In genomic region chr14:101826359-101826758, GRCh38 we compare ENCODE assay signal across 13 cellular contexts.
DNase-seq lines count a peak whose midpoint lies in the region; ATAC-seq and TF ChIP-seq lines count a peak whose summit lies in the region.
"Had no signal": no experiment of that assay in that cellular context is flagged by ENCODE, and none has a peak within 500 bp of the region (broad histone marks: within the 10 kb centered on the region; RNA-seq: fewer than 3 reads in every experiment).

No MANE protein-coding gene starts in this region.

- H3K4me1 ChIP-seq in tibial nerve, result peaks cover 0 to 84% (median 25%) of the 10 kb centered on the region in 4 donors

- POLR2A ChIA-PET in T-cell (lab: Charles Lee), result interaction anchor here (0.6 to 6.0 kb wide), 15 partner anchors 9 to 1761 kb away, joined by 3 to 277 read pairs (median 5); partner anchors contain the start of gene EVL (in 1 of the 2)

- peaks cover 0 to 9% (median 0%) of the 10 kb centered on the region in 3 donors for H3K36me3 ChIP-seq in tibial nerve

- no peaks in the 10 kb centered on the region for H3K9me3 Mint-ChIP-seq in activated T-cell treated with anti-CD3 and anti-CD28 coated beads, Interleukin-2, amount 50 U/mL, for 4 hours
- H3K9me3 Mint-ChIP-seq in T-cell (no peaks in the 10 kb centered on the region), immature natural killer cell (no peaks in the 10 kb centered on the region)

- no peak overlapping the region for H3K4me3 ChIP-seq in tibial nerve

- H3K4me1 Mint-ChIP-seq in activated T-cell treated with anti-CD3 and anti-CD28 coated beads, Interleukin-2, amount 50 U/mL, for 4 hours (ENCODE audit: low read depth), result peaks cover 89% of the 10 kb centered on the region
- H3K4me1 Mint-ChIP-seq in T-cell (peaks cover 74 to 97% (median 82%) of the 10 kb centered on the region in 3 donors), immature natural killer cell (peaks cover 95 to 100% of the 10 kb centered on the region in 2 donors)

- ATAC-seq in activated T-cell treated with anti-CD3 and anti-CD28 coated beads, Interleukin-2, amount 50 U/mL, for 4 hours, result no peak
- ATAC-seq in T-cell (replicated peaks in 1 of 4) (no peak), GM18858 (IDR thresholded peaks at IDR 0.05; ENCODE audit: unreplicated experiment) (no peak), HG02759 (IDR thresholded peaks at IDR 0.05; ENCODE audit: unreplicated experiment) (no peak)
- ATAC-seq: sciatic nerve, SK-N-SH treated with all-trans-retinoic acid at 6 μM for 48 hours had no signal

- peak overlapping the region in 3 of 4 donors; percentile 21 to 92 (median 85) for H3K27ac ChIP-seq in tibial nerve

- H3K9me3 ChIP-seq in tibial nerve, result no peaks in the 10 kb centered on the region

- H3K27me3 Mint-ChIP-seq in activated T-cell treated with anti-CD3 and anti-CD28 coated beads, Interleukin-2, amount 50 U/mL, for 4 hours (ENCODE audit: low read depth), result no peaks in the 10 kb centered on the region
- H3K27me3 Mint-ChIP-seq in T-cell (no peaks in the 10 kb centered on the region), immature natural killer cell (ENCODE audit: low read depth in 3 of 3) (peaks cover 8 to 49% (median 22%) of the 10 kb centered on the region in 3 donors)

- TF ChIP-seq CTCF in tibial nerve (IDR thresholded peaks at IDR 0.05), result no peak

- H3K27ac Mint-ChIP-seq in T-cell, result peak overlapping the region; percentile 97
- H3K27ac Mint-ChIP-seq in immature natural killer cell, result peak overlapping the region; percentile 99 to 100 (median 99)
- H3K27ac Mint-ChIP-seq: nephron had no signal

- H3K27me3 ChIP-seq in tibial nerve, result no peaks in the 10 kb centered on the region

- no peak for TF ChIP-seq POLR2A in tibial nerve (IDR thresholded peaks at IDR 0.05)

- DNase-seq in activated T-cell treated with anti-CD3 and anti-CD28 coated beads, Interleukin-2, amount 50 U/mL, for 4 hours, result no peak
- no peak for DNase-seq in activated T-cell treated with anti-CD3 and anti-CD28 coated beads, Interleukin-2, amount 50 U/mL, for 48 hours
- DNase-seq in T-cell (no peak), immature natural killer cell (peak in 1 of 3 donors; percentile 6), tibial nerve (ENCODE audit: low spot score in 2 of 2) (no peak), NCI-H345 (lab: John Stamatoyannopoulos, UW) (no peak)
- DNase-seq: ACHN, kidney glomerular epithelial cell had no signal

- H3K36me3 Mint-ChIP-seq in activated T-cell treated with anti-CD3 and anti-CD28 coated beads, Interleukin-2, amount 50 U/mL, for 4 hours (ENCODE audit: insufficient read depth), result peaks cover 17% of the 10 kb centered on the region
- peaks cover 58% of the 10 kb centered on the region for H3K36me3 Mint-ChIP-seq in T-cell
- peaks cover 20 to 47% (median 23%) of the 10 kb centered on the region in 3 donors for H3K36me3 Mint-ChIP-seq in immature natural killer cell

- peak overlapping the region; percentile 76 for H3K4me3 Mint-ChIP-seq in activated T-cell treated with anti-CD3 and anti-CD28 coated beads, Interleukin-2, amount 50 U/mL, for 4 hours
- H3K4me3 Mint-ChIP-seq in T-cell (peak overlapping the region; percentile 81 to 91 (median 88)), immature natural killer cell (peak overlapping the region; percentile 83 to 94 (median 86))
- H3K4me3 Mint-ChIP-seq: nephron had no signal

- TF ChIP-seq EP300 in tibial nerve (IDR thresholded peaks at IDR 0.05), result no peak

- CTCF ChIA-PET in T-cell (lab: Charles Lee), result interaction anchor here in 1 of 2 donors (0.7 to 2.1 kb wide), 3 partner anchors 17 to 924 kb away, joined by 3 to 8 read pairs (median 4); no protein-coding TSS in a partner anchor
